ENCODE assay signal across 14 cellular contexts in the genomic region with DNA sequence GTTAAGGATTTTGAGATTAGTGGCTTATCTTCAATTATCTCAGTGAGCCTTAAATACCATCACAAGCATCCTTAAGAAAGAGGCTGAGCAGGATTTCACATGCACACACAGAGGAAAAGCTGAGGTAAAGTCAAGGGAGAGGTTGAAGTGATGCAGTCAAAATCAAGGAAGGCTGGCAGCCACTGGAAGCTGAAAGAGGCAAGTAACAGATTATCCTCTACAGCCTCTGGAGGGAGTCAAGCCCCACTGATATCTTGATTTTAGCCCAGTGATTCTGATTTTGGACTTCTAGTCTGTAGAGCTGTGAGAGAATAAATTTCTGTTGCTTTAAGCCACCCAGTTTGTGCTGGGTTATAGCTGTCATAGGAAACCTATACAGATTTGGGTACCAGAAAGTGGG.
DNase-seq lines count a peak whose midpoint lies in the region; ATAC-seq and TF ChIP-seq lines count a peak whose summit lies in the region.
"Had no signal": no experiment of that assay in that cellular context is flagged by ENCODE, and none has a peak within 500 bp of the region (broad histone marks: within the 10 kb centered on the region; RNA-seq: fewer than 3 reads in every experiment).

No MANE protein-coding gene starts in this region.

- H3K27me3 ChIP-seq in colonic mucosa, result no peaks in the 10 kb centered on the region
- H3K27me3 ChIP-seq: BLaER1 had no signal

- intact Hi-C loops in colonic mucosa (cut with DNase I), result no loop called here

- TF ChIP-seq CTCF in fibroblast of pulmonary artery (IDR thresholded peaks at IDR 0.05; ENCODE audit: low read length, missing control alignments) (no peak), colonic mucosa (IDR thresholded peaks at IDR 0.05) (no peak)

- H3K4me3 ChIP-seq in fibroblast of pulmonary artery (replicated peaks; ENCODE audit: low read depth, low read length), result no peak overlapping the region
- H3K4me3 ChIP-seq in colonic mucosa, result no peak overlapping the region
- H3K4me3 ChIP-seq: BLaER1, psoas muscle had no signal

- H3K9ac ChIP-seq in colonic mucosa (ENCODE audit: low read depth in 2 of 2, low read length in 2 of 2), result no peak overlapping the region
- H3K9ac ChIP-seq: BLaER1 had no signal

- no peaks in the 10 kb centered on the region for H3K36me3 ChIP-seq in colonic mucosa
- H3K36me3 ChIP-seq: BLaER1 had no signal

- no peak for ATAC-seq in HG02763 (IDR thresholded peaks at IDR 0.05; ENCODE audit: unreplicated experiment)
- ATAC-seq: stimulated activated naive CD8-positive, alpha-beta T cell treated with anti-CD3 and anti-CD28 coated beads, Interleukin-15, Interleukin-2, amounts not matched to agents 100 U/mL and 50 U/mL, for 24 hours had no signal

- no peaks in the 10 kb centered on the region for H3K4me1 ChIP-seq in colonic mucosa
- H3K4me1 ChIP-seq: BLaER1, psoas muscle had no signal

- no peak overlapping the region for H3K27ac ChIP-seq in colonic mucosa
- H3K27ac ChIP-seq: BLaER1, psoas muscle had no signal

- in situ Hi-C loops in ACHN (cut with HindIII; ENCODE audit: low pct_ligation_motif_present, low pct_unique_long_range_greater_than_20kb, low sequenced_read_pairs), result no loop called here
- in situ Hi-C loops in G401 (cut with HindIII; ENCODE audit: low sequenced_read_pairs), result no loop called here

- DNase-seq in ACHN (peak; percentile 22), G401 (ENCODE audit: low spot score) (peak; percentile 24), RPMI7951 (ENCODE audit: low read depth) (peak; percentile 3), fibroblast of pulmonary artery (ENCODE audit: low read depth) (peak; percentile 0), colonic mucosa (no peak), RPMI8226 (no peak)
- DNase-seq in central memory CD4-positive, alpha-beta T cell, result no peak
- DNase-seq: activated CD4-positive, alpha-beta T cell treated with anti-CD3 and anti-CD28 coated beads, Interleukin-2, amount 50 U/mL, for 48 hours; psoas muscle; stimulated activated CD4-positive, alpha-beta T cell treated with anti-CD3 and anti-CD28 coated beads, Interleukin-4, amount 100 ng/mL, for 4 hours; stimulated activated naive CD8-positive, alpha-beta T cell treated with anti-CD3 and anti-CD28 coated beads, Interleukin-15, Interleukin-2, amounts not matched to agents 100 U/mL and 50 U/mL, for 24 hours; T-helper 2 cell had no signal

- no peaks in the 10 kb centered on the region for H3K9me3 ChIP-seq in colonic mucosa

Comparison
In these comparisons a context has a peak if more than half of its experiments do, and no peak if none do; other contexts are left out.
1. DNase-seq: peak in ACHN (single experiment), G401 (single experiment), RPMI7951 (single experiment) and fibroblast of pulmonary artery (single experiment); none in colonic mucosa (single experiment), RPMI8226 (single experiment) and central memory CD4-positive, alpha-beta T cell (single experiment).